In genomic region chr2:21019678-21020021, GRCh38 we compare ENCODE assay signal across 27 cellular contexts. TPM values are rescaled to one million over a fixed set of nuclear protein-coding genes. Genes with fewer than 3 reads are reported as not detected.
"Had no signal": no experiment of that assay in that cellular context is flagged by ENCODE, and none has a peak within 500 bp of the region (broad histone marks: within the 10 kb centered on the region; RNA-seq: fewer than 3 reads in every experiment).

No MANE protein-coding gene starts in this region.

- H3K27ac ChIP-seq: stomach, suprapubic skin, testis, thoracic aorta, thyroid gland, tibial artery, tibial nerve, transverse colon, upper lobe of left lung, upper lobe of right lung, uterus, vagina had no signal

- FAIRE-seq: urothelium cell line had no signal

- H3K9me3 ChIP-seq: stomach, suprapubic skin, testis, thoracic aorta, thyroid gland, tibial artery, tibial nerve, transverse colon, upper lobe of left lung, upper lobe of right lung, uterus, vagina had no signal

- H3K27me3 ChIP-seq: stomach, suprapubic skin, testis, thyroid gland, tibial artery, tibial nerve, transverse colon, upper lobe of left lung, upper lobe of right lung, uterus, vagina had no signal

- H3K4me1 ChIP-seq: stomach, suprapubic skin, testis, thyroid gland, tibial artery, tibial nerve, transverse colon, upper lobe of left lung, upper lobe of right lung, uterus, vagina had no signal

- DNase-seq: stimulated activated CD4-positive, alpha-beta T cell treated with anti-CD3 and anti-CD28 coated beads, Interleukin-2, amount 100 ng/mL, for 48 hours; stimulated activated CD4-positive, alpha-beta T cell treated with anti-CD3 and anti-CD28 coated beads, Interleukin-4, amount 100 ng/mL, for 1 hour; stimulated activated CD4-positive, alpha-beta T cell treated with anti-CD3 and anti-CD28 coated beads, Interleukin-4, amount 100 ng/mL, for 24 hours; stimulated activated CD4-positive, alpha-beta T cell treated with anti-CD3 and anti-CD28 coated beads, Interleukin-4, amount 100 ng/mL, for 4 hours; stimulated activated CD8-positive, alpha-beta memory T cell treated with anti-CD3 and anti-CD28 coated beads, Interleukin-4, amount 100 ng/mL, for 48 hours; stimulated activated naive B cell treated with anti-CD40 and anti-IgM and Interleukin-4, amounts not matched to agents 10 μg/mL and 1 μg/mL and 100 μg/mL, for 72 hours; stimulated activated naive CD4-positive, alpha-beta T cell; stimulated activated naive CD4-positive, alpha-beta T cell treated with Interleukin-2 at 50 U/mL for 16 hours; stimulated activated naive CD8-positive, alpha-beta T cell treated with anti-CD3 and anti-CD28 coated beads, Interleukin-15, amount 100 ng/mL, for 72 hours; stimulated activated naive CD8-positive, alpha-beta T cell treated with anti-CD3 and anti-CD28 coated beads, Interleukin-15, Interleukin-2, amounts not matched to agents 100 U/mL and 50 U/mL, for 24 hours; stomach; substantia nigra; testis; thyroid gland; tibial artery; transverse colon; trophoblast cell; upper lobe of left lung; upper lobe of right lung; uterus had no signal

- H3K36me3 ChIP-seq: stomach, suprapubic skin, thoracic aorta, thyroid gland, tibial nerve, transverse colon, upper lobe of left lung, upper lobe of right lung, uterus, vagina had no signal

- H3K4me3 ChIP-seq: stomach, suprapubic skin, testis, thoracic aorta, thyroid gland, tibial artery, tibial nerve, transverse colon, upper lobe of left lung, upper lobe of right lung, uterus, vagina had no signal

- ATAC-seq: stimulated activated effector memory CD8-positive, alpha-beta T cell treated with anti-CD3 and anti-CD28 coated beads, Interleukin-12 subunit alpha, Interleukin-12 subunit beta, amount 100 ng/mL, for 72 hours; stimulated activated memory B cell treated with anti-CD40 and anti-IgM and Interleukin-4, amounts not matched to agents 10 μg/mL and 1 μg/mL and 100 μg/mL, for 72 hours; stimulated activated naive B cell treated with anti-CD40 and anti-IgM and Interleukin-4, amounts not matched to agents 10 μg/mL and 1 μg/mL and 100 μg/mL, for 72 hours; stimulated activated naive CD8-positive, alpha-beta T cell treated with anti-CD3 and anti-CD28 coated beads, Interleukin-15, amount 100 ng/mL, for 72 hours; stimulated activated naive CD8-positive, alpha-beta T cell treated with anti-CD3 and anti-CD28 coated beads, Interleukin-15, Interleukin-2, amounts not matched to agents 100 U/mL and 50 U/mL, for 24 hours; upper lobe of right lung had no signal

RNA-seq across cellular contexts. Expression of gene APOB, which starts 24.2 kb away (rescaled TPM):
- total RNA-seq: vagina had no signal
